ENCODE assay signal across 18 cellular contexts in the genomic region with DNA sequence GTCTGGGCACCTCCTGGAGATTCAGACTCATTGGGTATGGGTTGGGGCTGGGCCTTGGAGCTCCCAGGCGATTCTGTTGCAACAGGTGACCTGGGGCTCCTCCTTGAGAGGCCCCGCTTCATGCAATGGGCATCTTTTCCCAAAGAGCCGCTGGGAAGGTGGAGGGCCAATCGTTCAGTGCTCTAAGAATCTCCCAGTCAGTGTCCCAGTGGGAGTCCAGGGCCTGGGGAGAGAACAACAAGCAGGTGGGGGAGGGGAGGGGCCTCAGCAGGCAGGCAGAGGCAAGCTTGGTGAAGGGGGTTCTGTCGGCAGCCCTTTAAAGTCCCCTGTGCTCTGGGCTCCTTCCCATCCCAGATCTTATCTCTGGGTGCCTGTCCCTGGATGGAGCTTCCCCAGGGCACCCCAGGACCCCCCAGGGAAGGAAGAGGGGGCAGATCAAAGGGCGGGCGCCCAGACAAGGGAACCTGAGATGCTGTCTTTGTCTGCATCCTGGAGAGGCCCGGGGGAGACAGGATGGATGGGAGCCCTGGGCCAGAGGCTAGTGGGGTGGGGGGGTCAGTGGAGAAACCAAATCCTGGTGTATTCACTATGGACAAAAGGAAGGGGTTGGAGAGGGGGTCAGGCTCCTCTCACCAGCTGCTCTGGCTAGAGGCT. TPM values are rescaled to one million over a fixed set of nuclear protein-coding genes. Genes with fewer than 3 reads are reported as not detected.
"Had no signal": no experiment of that assay in that cellular context is flagged by ENCODE, and none has a peak within 500 bp of the region (broad histone marks: within the 10 kb centered on the region; RNA-seq: fewer than 3 reads in every experiment).

No MANE protein-coding gene starts in this region.

- DNase-seq: activated CD4-positive, alpha-beta T cell treated with anti-CD3 and anti-CD28 coated beads, Interleukin-2, amount 50 U/mL, for 48 hours; activated T-cell treated with anti-CD3 and anti-CD28 coated beads for 4 hours; effector CD8-positive, alpha-beta T cell; heart right ventricle; mesendoderm; occipital lobe; sigmoid colon; stimulated activated CD4-positive, alpha-beta T cell treated with anti-CD3 and anti-CD28 coated beads, Interleukin-4, amount 100 ng/mL, for 4 hours; upper lobe of left lung; WERI-Rb-1 had no signal

- H3K27me3 Mint-ChIP-seq: activated naive CD8-positive, alpha-beta T cell had no signal

- ATAC-seq: gastroesophageal sphincter; heart right ventricle; natural killer cell treated with Interleukin-12 subunit alpha and Interleukin-12 subunit beta and Interleukin-15 and Interleukin-18, amount 100 ng/mL, for 72 hours; stimulated activated memory B cell treated with anti-CD40 and anti-IgM and Interleukin-4, amounts not matched to agents 10 μg/mL and 1 μg/mL and 100 μg/mL, for 72 hours had no signal

- H3K4me1 Mint-ChIP-seq: stimulated activated memory B cell treated with anti-CD40 and anti-IgM and Interleukin-4, amounts not matched to agents 10 μg/mL and 1 μg/mL and 100 μg/mL, for 72 hours had no signal

- H3K4me3 Mint-ChIP-seq: activated naive CD8-positive, alpha-beta T cell; dendritic cell treated with granulocyte-macrophage colony-stimulating factor and Interleukin-4, amounts not matched to agents 40 ng/mL and 50 ng/mL, for 4 days; natural killer cell treated with Interleukin-12 subunit alpha and Interleukin-12 subunit beta and Interleukin-15 and Interleukin-18, amount 100 ng/mL, for 72 hours; stimulated activated memory B cell treated with anti-CD40 and anti-IgM and Interleukin-4, amounts not matched to agents 10 μg/mL and 1 μg/mL and 100 μg/mL, for 72 hours had no signal

- H3K36me3 Mint-ChIP-seq: natural killer cell treated with Interleukin-12 subunit alpha and Interleukin-12 subunit beta and Interleukin-15 and Interleukin-18, amount 100 ng/mL, for 72 hours had no signal

- H3K27ac Mint-ChIP-seq: activated naive CD8-positive, alpha-beta T cell; dendritic cell treated with granulocyte-macrophage colony-stimulating factor and Interleukin-4, amounts not matched to agents 40 ng/mL and 50 ng/mL, for 4 days; natural killer cell treated with Interleukin-12 subunit alpha and Interleukin-12 subunit beta and Interleukin-15 and Interleukin-18, amount 100 ng/mL, for 72 hours; stimulated activated memory B cell treated with anti-CD40 and anti-IgM and Interleukin-4, amounts not matched to agents 10 μg/mL and 1 μg/mL and 100 μg/mL, for 72 hours had no signal

RNA-seq across cellular contexts. Expression of a gene that starts 30.5 kb away (rescaled TPM):
- total RNA-seq: bronchial epithelial cell; natural killer cell treated with Interleukin-12 subunit alpha and Interleukin-12 subunit beta and Interleukin-15 and Interleukin-18, amount 100 ng/mL, for 72 hours; T-helper 2 cell treated with Interferon-gamma antibody and Interleukin-4, amounts not matched to agents 100 ng/mL and 5 ng/mL, for 36 hours had no signal

RNA-seq across cellular contexts. Expression of a gene that starts 50.0 kb away (rescaled TPM):
- total RNA-seq: endothelial cell of umbilical vein had no signal
